8 cellular contexts compared by ENCODE assay signal in genomic region chr17:35804658-35805192, GRCh38. TPM values are rescaled to one million over a fixed set of nuclear protein-coding genes. Genes with fewer than 3 reads are reported as not detected.
DNase-seq lines count a peak whose midpoint lies in the region; ATAC-seq and TF ChIP-seq lines count a peak whose summit lies in the region.

No MANE protein-coding gene starts in this region.

- DNase-seq in stimulated activated CD4-positive, alpha-beta T cell treated with anti-CD3 and anti-CD28 coated beads, Interleukin-2, amount 100 ng/mL, for 24 hours, result peak; percentile 16 to 40
- no peak for DNase-seq in stimulated activated CD4-positive, alpha-beta T cell treated with anti-CD3 and anti-CD28 coated beads, Interleukin-2, amount 100 ng/mL, for 48 hours
- peak; percentile 58 for DNase-seq in MG63
- DNase-seq in RPMI8226, result peak; percentile 85
- peak; percentile 47 to 82 (median 63) for DNase-seq in body of pancreas
- DNase-seq in iPS DF 19.7 (ENCODE audit: low read depth, low spot score), result peak; percentile 89
- DNase-seq in smooth muscle cell of the brain vasculature (ENCODE audit: low read depth, low spot score), result peak; percentile 65

- intact Hi-C loops in body of pancreas (cut with DNase I), result loop anchor here (5.0 kb wide), 1 partner anchor 37 kb away; no protein-coding TSS in a partner anchor

- TF ChIP-seq POLR2A in body of pancreas (IDR thresholded peaks at IDR 0.05), result peak in 1 of 3 donors; percentile 21

- peaks cover 4% of the 10 kb centered on the region for H3K36me3 ChIP-seq in MG63
- H3K36me3 ChIP-seq in body of pancreas (replicated peaks in 1 of 2; ENCODE audit: insufficient read depth in 1 of 2, low read depth in 2 of 2), result no peaks in the 10 kb centered on the region

- no peak overlapping the region for H3K4me3 ChIP-seq in MG63
- no peak overlapping the region for H3K4me3 ChIP-seq in body of pancreas

- peaks cover 12% of the 10 kb centered on the region for H3K4me1 ChIP-seq in body of pancreas

- ATAC-seq in body of pancreas (peak; percentile 50), HG02798 (IDR thresholded peaks at IDR 0.05; ENCODE audit: poor library complexity, unreplicated experiment) (no peak)

- peak; percentile 62 to 98 (median 94) for TF ChIP-seq CTCF in body of pancreas (IDR thresholded peaks at IDR 0.05)

- no peaks in the 10 kb centered on the region for H3K27me3 ChIP-seq in MG63
- H3K27me3 ChIP-seq in body of pancreas, result no peaks in the 10 kb centered on the region

- H3K27ac ChIP-seq in body of pancreas, result peak overlapping the region in 1 of 4 donors; percentile 5

- 20 to 27% methylated on average over 1 of the region's 1 CpG for WGBS in body of pancreas, 2 donors

- H3K9me3 ChIP-seq in MG63, result no peaks in the 10 kb centered on the region
- no peaks in the 10 kb centered on the region for H3K9me3 ChIP-seq in body of pancreas

RNA-seq across cellular contexts. Expression of gene TAF15, which starts 4.6 kb away (rescaled TPM):
- total RNA-seq in MG63 (2014; rRNA removed; shearing (Covaris generic); ENCODE audit: low replicate concordance), result 10.8 and 33.6 TPM in 2 replicates
- 10 to 100 TPM; 47.7 to 51.1 TPM for total RNA-seq in body of pancreas

RNA-seq across cellular contexts. Expression of gene MMP28, which starts 9.3 kb away (rescaled TPM):
- total RNA-seq in MG63 (2014; rRNA removed; shearing (Covaris generic); ENCODE audit: low replicate concordance), result not detected in 2 replicates
- 10 to 100 TPM in 1 of 2 donors, 1 to 10 TPM in 1; 8.3 to 15.2 TPM for total RNA-seq in body of pancreas

RNA-seq across cellular contexts. Expression of gene C17orf50, which starts 44.0 kb away (rescaled TPM):
- not detected in 2 replicates for total RNA-seq in MG63 (2014; rRNA removed; shearing (Covaris generic); ENCODE audit: low replicate concordance)
- not detected for total RNA-seq in body of pancreas

RNA-seq across cellular contexts. Expression of gene GAS2L2, which starts 51.7 kb away (rescaled TPM):
- not detected in 2 replicates for total RNA-seq in MG63 (2014; rRNA removed; shearing (Covaris generic); ENCODE audit: low replicate concordance)
- not detected for total RNA-seq in body of pancreas

Comparison
In these comparisons a context has a peak if more than half of its experiments do, and no peak if none do; other contexts are left out.
1. DNase-seq: peak in stimulated activated CD4-positive, alpha-beta T cell treated with anti-CD3 and anti-CD28 coated beads, Interleukin-2, amount 100 ng/mL, for 24 hours (2 of 2), MG63 (single experiment), RPMI8226 (single experiment), body of pancreas (4 of 4), iPS DF 19.7 (single experiment) and smooth muscle cell of the brain vasculature (single experiment); none in stimulated activated CD4-positive, alpha-beta T cell treated with anti-CD3 and anti-CD28 coated beads, Interleukin-2, amount 100 ng/mL, for 48 hours (0 of 2).